Comparison of ENCODE assay signal across 18 cellular contexts in genomic region chr22:45544588-45545170, GRCh38. TPM values are rescaled to one million over a fixed set of nuclear protein-coding genes. Genes with fewer than 3 reads are reported as not detected.
DNase-seq lines count a peak whose midpoint lies in the region; ATAC-seq, FAIRE-seq and TF ChIP-seq lines count a peak whose summit lies in the region.
"Had no signal": no experiment of that assay in that cellular context is flagged by ENCODE, and none has a peak within 500 bp of the region (broad histone marks: within the 10 kb centered on the region; RNA-seq: fewer than 3 reads in every experiment).

No MANE protein-coding gene starts in this region.

- no TSS peak for BruUV-seq in HepG2 (replicated peaks; lab: Mats Ljungman, UMichigan)

- H3K4me3 ChIP-seq in esophagus squamous epithelium (no peak overlapping the region), parathyroid adenoma (ENCODE audit: low read depth, low read length) (no peak overlapping the region), HepG2 (replicated peaks in 1 of 3; ENCODE audit: insufficient read depth in 1 of 3, low read depth in 2 of 3, low read length in 3 of 3) (no peak overlapping the region)
- H3K4me3 ChIP-seq: SJCRH30, upper lobe of left lung had no signal

- intact Hi-C loops in esophagus squamous epithelium (cut with DNase I) (no loop called here), HepG2 (cut with micrococcal nuclease; ENCODE audit: unreplicated experiment) (no loop called here), head of caudate nucleus (cut with DNase I) (no loop called here)

- H3K79me2 ChIP-seq in parathyroid adenoma (no peaks in the 10 kb centered on the region), HepG2 (ENCODE audit: insufficient read depth, low read length) (no peaks in the 10 kb centered on the region)

- H3K27ac ChIP-seq in C4-2B (peak overlapping the region; percentile 18; the same call in 1 of the 2 replicates), esophagus squamous epithelium (peak overlapping the region; percentile 30 to 47 (median 40)), parathyroid adenoma (peak overlapping the region; percentile 67), HepG2 (ENCODE audit: extremely low read length, insufficient read depth, low read length) (no peak overlapping the region)
- H3K27ac ChIP-seq: SJCRH30 had no signal

- peak overlapping the region; percentile 13 for H3K4me2 ChIP-seq in parathyroid adenoma (ENCODE audit: low read length)
- H3K4me2 ChIP-seq in HepG2 (ENCODE audit: low read depth, low read length), result no peak overlapping the region

- CTCF ChIA-PET in HepG2 (lab: Yijun Ruan, JAX; ENCODE audit: low intra/inter-chr PET ratio, low total read pairs), result no interaction called here

- H3K4me1 ChIP-seq in esophagus squamous epithelium (peaks cover 13 to 40% (median 17%) of the 10 kb centered on the region in 3 donors), parathyroid adenoma (peaks cover 27% of the 10 kb centered on the region), HepG2 (ENCODE audit: insufficient read depth, low read length) (no peaks in the 10 kb centered on the region)
- H3K4me1 ChIP-seq: SJCRH30 had no signal

- 63 to 100% methylated on average over 2 of the region's 12 CpGs for WGBS in esophagus squamous epithelium, 2 donors
- WGBS in HepG2 (ENCODE audit: low lambda C conversion rate), result 94% methylated on average over 6 of the region's 12 CpGs

- TF ChIP-seq POLR2A in esophagus squamous epithelium (IDR thresholded peaks at IDR 0.05) (no peak), HepG2 (IDR thresholded peaks at IDR 0.05; ENCODE audit: insufficient read depth in 1 of 2, low read depth in 2 of 2, low read length in 2 of 2) (no peak)

- H3K36me3 ChIP-seq in esophagus squamous epithelium (peaks cover 3 to 77% (median 12%) of the 10 kb centered on the region in 3 donors), parathyroid adenoma (ENCODE audit: control insufficient read depth, insufficient read depth, low read length) (no peaks in the 10 kb centered on the region), HepG2 (replicated peaks in 1 of 2; ENCODE audit: control insufficient read depth in 1 of 2, insufficient read depth in 2 of 2, low read length in 2 of 2) (peaks cover 28 to 58% of the 10 kb centered on the region in 2 experiments)
- H3K36me3 ChIP-seq: SJCRH30 had no signal

- H3K27me3 ChIP-seq in esophagus squamous epithelium (no peaks in the 10 kb centered on the region), parathyroid adenoma (ENCODE audit: control insufficient read depth, insufficient read depth, low read length) (no peaks in the 10 kb centered on the region), HepG2 (ENCODE audit: control insufficient read depth in 1 of 2, insufficient read depth in 2 of 2, low read length in 2 of 2) (no peaks in the 10 kb centered on the region)
- H3K27me3 ChIP-seq: SJCRH30, upper lobe of left lung had no signal

- no peaks in the 10 kb centered on the region for H4K20me1 ChIP-seq in HepG2 (ENCODE audit: insufficient read depth, low read length)

- TF ChIP-seq EP300 in HepG2 (IDR thresholded peaks at IDR 0.05; ENCODE audit: low read depth in 2 of 2, low read length in 2 of 2) (no peak), HepG2 (CRISPR knock-in tag; IDR thresholded peaks at IDR 0.05; ENCODE audit: borderline replicate concordance) (no peak)

- peak; percentile 10 for DNase-seq in OCI-M1 (lab: John Stamatoyannopoulos, UW)
- DNase-seq in esophagus squamous epithelium (lab: John Stamatoyannopoulos, UW), result no peak
- no peak for DNase-seq in NCI-H2029 treated with DMSO at 0.1 percent for 48 hours (lab: John Stamatoyannopoulos, UW)
- DNase-seq in HepG2 (ENCODE audit: low spot score), result no peak
- DNase-seq in head of caudate nucleus, result no peak
- DNase-seq: activated CD4-positive, alpha-beta T cell treated with anti-CD3 and anti-CD28 coated beads, Interleukin-2, amount 10 ng/mL, durations not matched to agents 24 days and 14 days; effector memory CD8-positive, alpha-beta T cell; GF-D8; HFFc6; immature natural killer cell; KBM-7; NCI-H345; SJCRH30; upper lobe of left lung had no signal

- no peak for TF ChIP-seq RAD21 in HepG2 (CRISPR knock-in tag; IDR thresholded peaks at IDR 0.05)

- POLR2A ChIA-PET in HepG2 (lab: Yijun Ruan, JAX), result no interaction called here

- H3K9ac ChIP-seq in parathyroid adenoma (no peak overlapping the region), HepG2 (ENCODE audit: insufficient read depth, low read depth, low read length) (no peak overlapping the region)

- ATAC-seq in HG02678 (IDR thresholded peaks at IDR 0.05; ENCODE audit: unreplicated experiment) (no peak), HepG2 (no peak)
- ATAC-seq: activated naive CD4-positive, alpha-beta T cell treated with anti-CD3 and anti-CD28 coated beads, Interleukin-2, amount 50 U/mL, for 72 hours; effector memory CD8-positive, alpha-beta T cell had no signal

- TF ChIP-seq CTCF in C4-2B (conservative IDR thresholded peaks at IDR 0.05) (no peak), esophagus squamous epithelium (IDR thresholded peaks at IDR 0.05) (no peak), parathyroid adenoma (IDR thresholded peaks at IDR 0.05) (no peak), HepG2 (CRISPR knock-in tag; IDR thresholded peaks at IDR 0.05) (no peak)

- FAIRE-seq in HepG2 (lab: Jason Lieb, UNC), result no peak

- no peak overlapping the region for H2AFZ ChIP-seq in parathyroid adenoma
- H2AFZ ChIP-seq in HepG2 (ENCODE audit: low read length), result no peak overlapping the region

- in situ Hi-C loops in HepG2 (cut with HindIII; ENCODE audit: extremely low pct_ligation_motif_present, low pct_unique_long_range_greater_than_20kb), result no loop called here

- H3K9me3 ChIP-seq in esophagus squamous epithelium (no peaks in the 10 kb centered on the region), parathyroid adenoma (ENCODE audit: control insufficient read depth, low read length) (no peaks in the 10 kb centered on the region), HepG2 (ENCODE audit: low read length) (no peaks in the 10 kb centered on the region)
- H3K9me3 ChIP-seq: SJCRH30, upper lobe of left lung had no signal

TF ChIP-seq in HepG2, 621 proteins besides CTCF, POLR2A, EP300 and RAD21 (continues in another document):
- no peak for TF ChIP-seq TBX3 (IDR thresholded peaks at IDR 0.05; ENCODE audit: borderline replicate concordance)
- no peak for TF ChIP-seq TRIM22 (IDR thresholded peaks at IDR 0.05)
- no peak for TF ChIP-seq JDP2 (CRISPR knock-in tag; IDR thresholded peaks at IDR 0.05; ENCODE audit: borderline replicate concordance)
- TF ChIP-seq HOMEZ (CRISPR knock-in tag; IDR thresholded peaks at IDR 0.05; ENCODE audit: low read depth), result no peak
- no peak for TF ChIP-seq ATF1 (CRISPR knock-in tag; IDR thresholded peaks at IDR 0.05)
- no peak for TF ChIP-seq HMGA1 (CRISPR knock-in tag; conservative IDR thresholded peaks at IDR 0.05)

RNA-seq across cellular contexts. Expression of gene FBLN1, which starts 42.0 kb away (rescaled TPM):
- total RNA-seq in esophagus squamous epithelium (100 to 1,000 TPM in 2 of 4 donors, 10 to 100 TPM in 2; 33.7 to 546 (median 86.3) TPM), HepG2 (2016; rRNA removed; fragmentation: Illumina TruSeq; extraction: Trizol) (21.6 and 37.3 TPM in 2 replicates)
- total RNA-seq in HepG2 (2016; cell fraction: cytosol; rRNA removed; fragmentation: Illumina TruSeq; extraction: Trizol; ENCODE audit: low read depth), result 8.8 and 10.2 TPM in 2 replicates
- total RNA-seq in HepG2 (2016; cell fraction: insoluble cytoplasmic fraction; rRNA removed; fragmentation: Illumina TruSeq; extraction: Trizol), result 17.3 and 38.6 TPM in 2 replicates
- total RNA-seq in HepG2 (2016; cell fraction: membrane; rRNA removed; fragmentation: Illumina TruSeq; extraction: Trizol), result 18.8 and 20.1 TPM in 2 replicates
- 59.3 and 79.5 TPM in 2 replicates for total RNA-seq in HepG2 (2016; cell fraction: nucleus; rRNA removed; fragmentation: Illumina TruSeq; extraction: Trizol)
- polyA plus RNA-seq in HepG2 (2011; rRNA removed), result 103 and 108 TPM in 2 replicates
- 113 and 152 TPM in 2 replicates for polyA plus RNA-seq in HepG2 (2011; cell fraction: cytosol; rRNA removed)
- polyA plus RNA-seq in HepG2 (2011; cell fraction: nucleus; rRNA removed), result 98.0 and 115 TPM in 2 replicates
- 98.1 and 136 TPM in 2 replicates for polyA plus RNA-seq in HepG2 (2012)
- polyA plus RNA-seq in HepG2 (2016; cell fraction: cytosol; fragmentation: Illumina TruSeq; extraction: Trizol; ENCODE audit: low read depth), result 21.8 and 25.0 TPM in 2 replicates
- polyA plus RNA-seq in HepG2 (2016; cell fraction: insoluble cytoplasmic fraction; fragmentation: Illumina TruSeq; extraction: Trizol; ENCODE audit: low read depth), result 38.9 and 51.0 TPM in 2 replicates
- 28.4 and 31.5 TPM in 2 replicates for polyA plus RNA-seq in HepG2 (2016; cell fraction: membrane; fragmentation: Illumina TruSeq; extraction: Trizol; ENCODE audit: low read depth)
- 173 and 175 TPM in 2 replicates for polyA plus RNA-seq in HepG2 (2016; cell fraction: nucleus; fragmentation: Illumina TruSeq; extraction: Trizol; ENCODE audit: insufficient read depth, low read depth)
- polyA minus RNA-seq in HepG2 (2011; rRNA and poly(A)+ RNA removed; ENCODE audit: low replicate concordance), result 21.3 and 128 TPM in 2 replicates
- 68.7 and 81.8 TPM in 2 replicates for polyA minus RNA-seq in HepG2 (2011; cell fraction: cytosol; rRNA and poly(A)+ RNA removed)
- 30.7 and 34.8 TPM in 2 replicates for polyA minus RNA-seq in HepG2 (2011; cell fraction: nucleus; rRNA and poly(A)+ RNA removed)
- total RNA-seq: activated CD4-positive, alpha-beta T cell treated with anti-CD3 and anti-CD28 coated beads, Interleukin-2, amount 10 ng/mL, durations not matched to agents 24 days and 14 days had no signal
- polyA plus RNA-seq: immature natural killer cell had no signal
